ENCODE assay signal across 23 cellular contexts in the genomic region with DNA sequence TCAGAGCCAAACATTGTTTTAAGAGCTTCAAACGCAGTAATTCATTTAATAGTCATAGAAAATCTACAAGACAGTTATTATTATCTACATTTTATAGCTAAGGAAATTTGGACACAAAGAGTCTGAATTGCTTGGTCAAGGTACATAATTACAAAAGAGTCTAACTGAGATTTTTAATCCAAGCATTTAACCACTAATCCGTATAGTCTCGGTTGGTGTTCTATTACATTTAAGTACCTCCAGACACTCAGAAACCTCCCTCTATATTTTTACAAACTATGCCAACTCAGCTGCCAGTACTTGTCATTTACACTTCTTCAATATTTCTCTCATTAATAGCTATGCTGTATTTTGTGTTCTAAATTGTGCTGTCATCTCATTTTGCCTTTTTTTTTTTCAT.
"Had no signal": no experiment of that assay in that cellular context is flagged by ENCODE, and none has a peak within 500 bp of the region (broad histone marks: within the 10 kb centered on the region; RNA-seq: fewer than 3 reads in every experiment).

No MANE protein-coding gene starts in this region.

- H3K27ac ChIP-seq: neural progenitor cell, ovary, parathyroid adenoma, psoas muscle, right lobe of liver, sigmoid colon, stomach, thoracic aorta, thyroid gland, tibial nerve, upper lobe of left lung, vagina had no signal

- DNase-seq: occipital lobe; ovary; posterior cingulate gyrus; psoas muscle; right cardiac atrium; right lobe of liver; sigmoid colon; small intestine; stimulated activated CD4-positive, alpha-beta T cell treated with anti-CD3 and anti-CD28 coated beads, Interleukin-15, amount 100 ng/mL, for 24 hours; stimulated activated CD4-positive, alpha-beta T cell treated with anti-CD3 and anti-CD28 coated beads, Interleukin-2, amount 100 ng/mL, for 24 hours; stimulated activated CD4-positive, alpha-beta T cell treated with anti-CD3 and anti-CD28 coated beads, Interleukin-2, amount 100 ng/mL, for 48 hours; stimulated activated CD4-positive, alpha-beta T cell treated with anti-CD3 and anti-CD28 coated beads, Interleukin-4, amount 100 ng/mL, for 24 hours; stimulated activated naive B cell treated with anti-CD40 and anti-IgM and Interleukin-4, amounts not matched to agents 10 μg/mL and 1 μg/mL and 100 μg/mL, for 72 hours; stimulated activated naive CD4-positive, alpha-beta T cell treated with Interleukin-2 at 50 U/mL for 16 hours; stomach; thyroid gland; trophoblast cell; upper lobe of left lung had no signal

- H3K4me3 ChIP-seq: neural progenitor cell, ovary, psoas muscle, right lobe of liver, sigmoid colon, stomach, thoracic aorta, thyroid gland, tibial nerve, upper lobe of left lung, vagina had no signal

- H3K4me1 ChIP-seq: neural progenitor cell, parathyroid adenoma, psoas muscle, right lobe of liver, sigmoid colon, stomach, thyroid gland, tibial nerve, upper lobe of left lung, vagina had no signal

- H3K9me3 ChIP-seq: ovary, psoas muscle, right lobe of liver, sigmoid colon, stomach, thoracic aorta, thyroid gland, tibial nerve, upper lobe of left lung, vagina had no signal

- H3K36me3 ChIP-seq: neural progenitor cell, ovary, right lobe of liver, sigmoid colon, stomach, thoracic aorta, thyroid gland, tibial nerve, upper lobe of left lung, vagina had no signal

- H3K27me3 ChIP-seq: neural progenitor cell, ovary, right lobe of liver, sigmoid colon, stomach, thyroid gland, tibial nerve, upper lobe of left lung, vagina had no signal
